Comparison of ENCODE assay signal across 5 cellular contexts in genomic region chr7:75257442-75257841, GRCh38.
DNase-seq lines count a peak whose midpoint lies in the region; ATAC-seq, FAIRE-seq and TF ChIP-seq lines count a peak whose summit lies in the region.
"Not testable (repeated sequence)": the region's sequence is repeated elsewhere in the genome, so short reads cannot be mapped to it uniquely, and the experiment has no call there.

No MANE protein-coding gene starts in this region.

- not testable (repeated sequence) for H3K9me3 ChIP-seq in DND-41 (ENCODE audit: insufficient read depth, low read length, severe bottlenecking); Panc1 (ENCODE audit: control insufficient read depth, insufficient read depth, low read depth, low read length); HepG2 (ENCODE audit: low read length)

- FAIRE-seq in HepG2 (lab: Jason Lieb, UNC): not testable (repeated sequence)

- no CpG with 5 or more reads among the region's 2 CpGs for WGBS in HepG2 (ENCODE audit: low lambda C conversion rate)

- not testable (repeated sequence) for TF ChIP-seq CTCF in DND-41 (IDR thresholded peaks at IDR 0.05; ENCODE audit: borderline replicate concordance, extremely low read depth, low read length, poor library complexity, severe bottlenecking); Panc1 (IDR thresholded peaks at IDR 0.05); HepG2 (CRISPR knock-in tag; IDR thresholded peaks at IDR 0.05)

- TF ChIP-seq RAD21 in HepG2 (CRISPR knock-in tag; IDR thresholded peaks at IDR 0.05): not testable (repeated sequence)

- H3K79me2 ChIP-seq in DND-41 (ENCODE audit: insufficient read depth, low read length); HepG2 (ENCODE audit: insufficient read depth, low read length): not testable (repeated sequence)

- intact Hi-C loops in Panc1 (cut with micrococcal nuclease; ENCODE audit: unreplicated experiment); HepG2 (cut with micrococcal nuclease; ENCODE audit: unreplicated experiment): not testable (repeated sequence)

- not testable (repeated sequence) for H3K9ac ChIP-seq in DND-41 (ENCODE audit: low read depth, low read length); HepG2 (ENCODE audit: insufficient read depth, low read depth, low read length)

- in situ Hi-C loops in Panc1 (cut with HindIII; ENCODE audit: low pct_unique_long_range_greater_than_20kb, low sequenced_read_pairs); HepG2 (cut with HindIII; ENCODE audit: extremely low pct_ligation_motif_present, low pct_unique_long_range_greater_than_20kb): not testable (repeated sequence)

- BruUV-seq in Panc1 (replicated peaks; lab: Mats Ljungman, UMichigan); HepG2 (replicated peaks; lab: Mats Ljungman, UMichigan): not testable (repeated sequence)

- ATAC-seq in DND-41 (ENCODE audit: insufficient read depth, low read depth) (0 out of 3 replicates have a peak, but pooled peaks have one; percentile 45), Panc1 (0 out of 2 replicates have a peak, but pooled peaks have one; percentile 79), SK-N-SH treated with all-trans-retinoic acid at 6 μM for 48 hours (peak; percentile 28; the same call in 1 of the 3 replicates), esophagus mucosa (peak; percentile 67), HepG2 (peak; percentile 46; the same call in 1 of the 3 replicates)

- H3K36me3 ChIP-seq in DND-41 (ENCODE audit: insufficient read depth, low read length); Panc1 (ENCODE audit: control insufficient read depth, insufficient read depth, low read length); HepG2 (replicated peaks in 1 of 2; ENCODE audit: control insufficient read depth in 1 of 2, insufficient read depth in 2 of 2, low read length in 2 of 2): not testable (repeated sequence)

- POLR2A ChIA-PET in Panc1 (lab: Charles Lee); HepG2 (lab: Yijun Ruan, JAX): not testable (repeated sequence)

- not testable (repeated sequence) for H3K4me2 ChIP-seq in DND-41 (ENCODE audit: insufficient read depth, low read length); HepG2 (ENCODE audit: low read depth, low read length)

- H3K4me3 ChIP-seq in DND-41 (ENCODE audit: low read depth in 1 of 2, low read length in 2 of 2); Panc1 (ENCODE audit: low read depth in 2 of 2, low read length in 2 of 2); HepG2 (replicated peaks in 1 of 3; ENCODE audit: insufficient read depth in 1 of 3, low read depth in 2 of 3, low read length in 3 of 3): not testable (repeated sequence)

- not testable (repeated sequence) for H3K4me1 ChIP-seq in DND-41 (ENCODE audit: insufficient read depth, low read length); Panc1 (ENCODE audit: control insufficient read depth, insufficient read depth, low read length); HepG2 (ENCODE audit: insufficient read depth, low read length)

- not testable (repeated sequence) for DNase-seq in DND-41; Panc1 (ENCODE audit: low read depth, low spot score); HepG2 (ENCODE audit: low spot score)

- CTCF ChIA-PET in Panc1 (lab: Charles Lee); HepG2 (lab: Yijun Ruan, JAX; ENCODE audit: low intra/inter-chr PET ratio, low total read pairs): not testable (repeated sequence)

- not testable (repeated sequence) for H3K27me3 ChIP-seq in DND-41 (ENCODE audit: insufficient read depth, low read length, poor library complexity); Panc1 (ENCODE audit: control insufficient read depth, insufficient read depth, low read length); HepG2 (ENCODE audit: control insufficient read depth in 1 of 2, insufficient read depth in 2 of 2, low read length in 2 of 2)

- not testable (repeated sequence) for H3K27ac ChIP-seq in DND-41 (ENCODE audit: low read length); Panc1 (ENCODE audit: low read length); HepG2 (ENCODE audit: extremely low read length, insufficient read depth, low read length)

- TF ChIP-seq EP300 in HepG2 (IDR thresholded peaks at IDR 0.05; ENCODE audit: low read depth in 2 of 2, low read length in 2 of 2); HepG2 (CRISPR knock-in tag; IDR thresholded peaks at IDR 0.05; ENCODE audit: borderline replicate concordance): not testable (repeated sequence)

- TF ChIP-seq POLR2A in HepG2 (IDR thresholded peaks at IDR 0.05; ENCODE audit: insufficient read depth in 1 of 2, low read depth in 2 of 2, low read length in 2 of 2): not testable (repeated sequence)

- not testable (repeated sequence) for H2AFZ ChIP-seq in DND-41 (ENCODE audit: low read depth, low read length); HepG2 (ENCODE audit: low read length)

- not testable (repeated sequence) for H4K20me1 ChIP-seq in DND-41 (ENCODE audit: insufficient read depth, low read length); HepG2 (ENCODE audit: insufficient read depth, low read length)

Comparison
In these comparisons a context has a peak if more than half of its experiments do, and no peak if none do; other contexts are left out.
1. ATAC-seq: peak in every context shown above with its lines; median percentile 79 in Panc1; 67 in esophagus mucosa; 46 in HepG2; 45 in DND-41; 28 in SK-N-SH treated with all-trans-retinoic acid at 6 μM for 48 hours.